Comparison of ENCODE assay signal across 22 cellular contexts in the genomic region with DNA sequence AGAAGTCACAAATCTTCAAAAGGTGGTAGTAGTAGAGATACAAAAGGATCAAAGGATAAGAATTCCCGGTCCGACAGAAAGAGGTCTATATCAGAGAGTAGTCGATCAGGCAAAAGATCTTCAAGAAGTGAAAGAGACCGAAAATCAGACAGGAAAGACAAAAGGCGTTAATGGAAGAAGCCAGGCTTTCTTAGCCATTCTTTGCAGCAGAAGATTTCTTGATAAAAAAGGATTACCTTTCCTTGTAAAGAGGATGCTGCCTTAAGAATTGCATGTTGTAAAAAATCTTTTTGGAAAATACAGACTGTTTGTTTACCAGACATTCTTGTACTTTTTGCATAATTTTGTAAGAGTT. TPM values are rescaled to one million over a fixed set of nuclear protein-coding genes. Genes with fewer than 3 reads are reported as not detected.
DNase-seq lines count a peak whose midpoint lies in the region; ATAC-seq, FAIRE-seq and TF ChIP-seq lines count a peak whose summit lies in the region.
"Had no signal": no experiment of that assay in that cellular context is flagged by ENCODE, and none has a peak within 500 bp of the region (broad histone marks: within the 10 kb centered on the region; RNA-seq: fewer than 3 reads in every experiment).

No MANE protein-coding gene starts in this region.

- H3K27me3 Mint-ChIP-seq in astrocyte (ENCODE audit: low read depth, unreplicated experiment), result no peaks in the 10 kb centered on the region
- H3K27me3 Mint-ChIP-seq in activated CD4-positive, alpha-beta T cell treated with anti-CD3 and anti-CD28 coated beads for 36 hours, result no peaks in the 10 kb centered on the region
- H3K27me3 Mint-ChIP-seq: CD8-positive, alpha-beta memory T cell had no signal

- H3K4me1 ChIP-seq in cardiac muscle cell (ENCODE audit: low read depth), result peaks cover 1% of the 10 kb centered on the region
- peaks cover 0 to 39% (median 8%) of the 10 kb centered on the region in 12 donors for H3K4me1 ChIP-seq in heart left ventricle
- peaks cover 7% of the 10 kb centered on the region for H3K4me1 ChIP-seq in astrocyte (ENCODE audit: insufficient read depth, low read length)
- H3K4me1 ChIP-seq in iPS-15b (ENCODE audit: control insufficient read depth, insufficient read depth, low read length), result no peaks in the 10 kb centered on the region
- H3K4me1 ChIP-seq: SJCRH30 had no signal

- no peak overlapping the region for H2AFZ ChIP-seq in astrocyte (ENCODE audit: low read depth, low read length)

- H3K27ac Mint-ChIP-seq in astrocyte (ENCODE audit: unreplicated experiment), result no peak overlapping the region
- no peak overlapping the region for H3K27ac Mint-ChIP-seq in activated CD4-positive, alpha-beta T cell treated with anti-CD3 and anti-CD28 coated beads for 36 hours
- H3K27ac Mint-ChIP-seq: CD8-positive, alpha-beta memory T cell; H9 had no signal

- H3K4me1 Mint-ChIP-seq in astrocyte (ENCODE audit: low read depth, unreplicated experiment), result peaks cover 11% of the 10 kb centered on the region
- H3K4me1 Mint-ChIP-seq in activated CD4-positive, alpha-beta T cell treated with anti-CD3 and anti-CD28 coated beads for 36 hours, result peaks cover 26% of the 10 kb centered on the region

- H3K9me3 Mint-ChIP-seq in astrocyte (ENCODE audit: unreplicated experiment), result no peaks in the 10 kb centered on the region
- no peaks in the 10 kb centered on the region for H3K9me3 Mint-ChIP-seq in activated CD4-positive, alpha-beta T cell treated with anti-CD3 and anti-CD28 coated beads for 36 hours (ENCODE audit: low read depth)
- H3K9me3 Mint-ChIP-seq: CD8-positive, alpha-beta memory T cell; H9 had no signal

- DNase-seq in cardiac muscle cell (ENCODE audit: low read depth in 1 of 2, low spot score in 1 of 2), result no peak
- DNase-seq in heart left ventricle, result no peak
- no peak for DNase-seq in astrocyte (ENCODE audit: low read depth)
- no peak for DNase-seq in MV-4-11 (lab: John Stamatoyannopoulos, UW)
- DNase-seq in activated CD4-positive, alpha-beta T cell treated with anti-CD3 and anti-CD28 coated beads for 36 hours, result no peak
- DNase-seq in cerebellum (ENCODE audit: low spot score), result no peak
- DNase-seq in activated effector memory CD4-positive, alpha-beta T cell treated with Interleukin-2 at 50 U/mL for 16 hours, result no peak
- DNase-seq: Calu3; CD8-positive, alpha-beta memory T cell; DMS53; EL; GF-D8; H9; NCI-H1105; NCI-H146; NCI-H2029; NCI-H226; NCI-H774; Peyer's patch; SJCRH30 had no signal

- H3K4me2 ChIP-seq in astrocyte (ENCODE audit: low read length), result peak overlapping the region; percentile 1

- H4K20me1 ChIP-seq in astrocyte (ENCODE audit: insufficient read depth, low read length), result peaks cover 50% of the 10 kb centered on the region

- intact Hi-C loops in heart left ventricle (cut with DNase I), result loop anchor here in 1 of 10 donors (10.0 kb wide), 1 partner anchor 73 kb away; no protein-coding TSS in a partner anchor
- intact Hi-C loops in activated CD4-positive, alpha-beta T cell treated with anti-CD3 and anti-CD28 coated beads for 36 hours (cut with DNase I, micrococcal nuclease), result no loop called here

- H3K36me3 Mint-ChIP-seq in astrocyte (ENCODE audit: low read depth, unreplicated experiment), result peaks cover 21% of the 10 kb centered on the region
- peaks cover 50% of the 10 kb centered on the region for H3K36me3 Mint-ChIP-seq in activated CD4-positive, alpha-beta T cell treated with anti-CD3 and anti-CD28 coated beads for 36 hours (ENCODE audit: low read depth)

- H3K4me3 Mint-ChIP-seq in astrocyte (ENCODE audit: unreplicated experiment), result no peak overlapping the region
- no peak overlapping the region for H3K4me3 Mint-ChIP-seq in activated CD4-positive, alpha-beta T cell treated with anti-CD3 and anti-CD28 coated beads for 36 hours
- H3K4me3 Mint-ChIP-seq: CD8-positive, alpha-beta memory T cell; H9 had no signal

- H3K4me3 ChIP-seq in cardiac muscle cell (no peak overlapping the region), heart left ventricle (no peak overlapping the region), astrocyte (ENCODE audit: insufficient read depth, low read depth, low read length) (no peak overlapping the region), iPS-15b (ENCODE audit: low read depth, low read length) (no peak overlapping the region)
- H3K4me3 ChIP-seq: Peyer's patch, SJCRH30 had no signal

- peaks cover 55% of the 10 kb centered on the region for H3K79me2 ChIP-seq in astrocyte (ENCODE audit: insufficient read depth, low read length)

- ATAC-seq in heart left ventricle, result no peak
- no peak for ATAC-seq in activated CD4-positive, alpha-beta T cell treated with anti-CD3 and anti-CD28 coated beads for 36 hours

- H3K36me3 ChIP-seq in cardiac muscle cell (peaks cover 71% of the 10 kb centered on the region), heart left ventricle (peaks cover 2 to 93% (median 87%) of the 10 kb centered on the region in 9 donors), astrocyte (ENCODE audit: insufficient read depth, low read length) (peaks cover 79% of the 10 kb centered on the region), iPS-15b (ENCODE audit: control insufficient read depth, insufficient read depth, low read length) (peaks cover 57% of the 10 kb centered on the region)

- POLR2A ChIA-PET in activated CD4-positive, alpha-beta T cell treated with anti-CD3 and anti-CD28 coated beads for 36 hours (lab: Charles Lee), result interaction anchor here (2.3 kb wide), 1 partner anchor 11 kb away, joined by 12 read pairs; the partner anchor contains the start of gene TRAPPC6B

- FAIRE-seq in astrocyte (lab: Jason Lieb, UNC), result no peak

- H3K9me3 ChIP-seq in cardiac muscle cell (ENCODE audit: low read depth), result no peaks in the 10 kb centered on the region
- no peaks in the 10 kb centered on the region for H3K9me3 ChIP-seq in heart left ventricle
- H3K9me3 ChIP-seq in astrocyte (ENCODE audit: insufficient read depth, low read depth, low read length), result no peaks in the 10 kb centered on the region
- no peaks in the 10 kb centered on the region for H3K9me3 ChIP-seq in iPS-15b (ENCODE audit: control insufficient read depth, insufficient read depth, low read length)
- H3K9me3 ChIP-seq: Peyer's patch, SJCRH30 had no signal

- 80 to 91% (median 82%) methylated on average over 5 of the region's 5 CpGs for WGBS in heart left ventricle, 4 donors

- TF ChIP-seq CTCF in cardiac muscle cell (IDR thresholded peaks at IDR 0.05; ENCODE audit: low read depth, low read length), result no peak
- no peak for TF ChIP-seq CTCF in heart left ventricle (IDR thresholded peaks at IDR 0.05)
- TF ChIP-seq CTCF in astrocyte (IDR thresholded peaks at IDR 0.05; ENCODE audit: insufficient read depth, low read depth, low read length), result no peak

- H3K27ac ChIP-seq in cardiac muscle cell (peak overlapping the region; percentile 45), heart left ventricle (peak overlapping the region in 1 of 12 donors; percentile 9), astrocyte (ENCODE audit: low read depth, low read length) (no peak overlapping the region)
- H3K27ac ChIP-seq: C4-2B, Peyer's patch, SJCRH30 had no signal

- TF ChIP-seq POLR2A in heart left ventricle (IDR thresholded peaks at IDR 0.05), result no peak

- H3K9ac ChIP-seq in astrocyte (ENCODE audit: low read length) (peak overlapping the region; percentile 10), iPS-15b (ENCODE audit: low read depth, low read length) (peak overlapping the region; percentile 6)

- H3K27me3 ChIP-seq in cardiac muscle cell, result no peaks in the 10 kb centered on the region
- no peaks in the 10 kb centered on the region for H3K27me3 ChIP-seq in heart left ventricle
- no peaks in the 10 kb centered on the region for H3K27me3 ChIP-seq in astrocyte (ENCODE audit: insufficient read depth, low read length)
- no peaks in the 10 kb centered on the region for H3K27me3 ChIP-seq in iPS-15b (ENCODE audit: control insufficient read depth, insufficient read depth, low read length)
- H3K27me3 ChIP-seq: Peyer's patch, SJCRH30 had no signal

- CTCF ChIA-PET in activated CD4-positive, alpha-beta T cell treated with anti-CD3 and anti-CD28 coated beads for 36 hours (lab: Charles Lee), result no interaction called here

RNA-seq across cellular contexts. Expression of gene PNN, which starts 6.6 kb away (rescaled TPM):
- total RNA-seq in cardiac muscle cell (35.3 and 67.0 TPM in 2 replicates), heart left ventricle (10 to 100 TPM in 8 of 9 donors, 1 to 10 TPM in 1; 6.9 to 26.7 (median 21.0) TPM), astrocyte (67.3 and 78.1 TPM in 2 replicates), cerebellum (40.0 TPM)
- polyA plus RNA-seq in cardiac muscle cell (110 and 115 TPM in 2 replicates), heart left ventricle (10 to 100 TPM; 22.8 to 24.8 TPM)
- 10 to 100 TPM; 87.8 to 98.3 TPM for total RNA-seq in activated CD4-positive, alpha-beta T cell treated with anti-CD3 and anti-CD28 coated beads for 36 hours

RNA-seq across cellular contexts. Expression of gene TRAPPC6B, which starts 11.5 kb away (rescaled TPM):
- total RNA-seq in cardiac muscle cell (47.4 and 54.2 TPM in 2 replicates), heart left ventricle (10 to 100 TPM; 15.6 to 29.0 (median 23.7) TPM), astrocyte (28.9 and 35.2 TPM in 2 replicates), cerebellum (60.2 TPM)
- polyA plus RNA-seq in cardiac muscle cell (22.8 and 23.4 TPM in 2 replicates), heart left ventricle (10 to 100 TPM in 1 of 2 donors, 1 to 10 TPM in 1; 8.0 to 20.4 TPM)
- 10 to 100 TPM; 18.0 to 21.5 TPM for total RNA-seq in activated CD4-positive, alpha-beta T cell treated with anti-CD3 and anti-CD28 coated beads for 36 hours

RNA-seq across cellular contexts. Expression of gene MIA2, which starts 52.0 kb away (rescaled TPM):
- 5.8 and 20.6 TPM in 2 replicates for total RNA-seq in cardiac muscle cell
- polyA plus RNA-seq in cardiac muscle cell, result 14.4 and 17.7 TPM in 2 replicates
- total RNA-seq in heart left ventricle, result 10 to 100 TPM; 14.8 to 31.8 (median 20.4) TPM
- polyA plus RNA-seq in heart left ventricle, result 10 to 100 TPM in 1 of 2 donors, 1 to 10 TPM in 1; 9.3 to 18.6 TPM
- total RNA-seq in astrocyte, result 18.2 and 20.7 TPM in 2 replicates
- total RNA-seq in activated CD4-positive, alpha-beta T cell treated with anti-CD3 and anti-CD28 coated beads for 36 hours, result 10 to 100 TPM; 18.2 to 22.2 TPM
- total RNA-seq in cerebellum, result 17.9 TPM
